In the genomic region with DNA sequence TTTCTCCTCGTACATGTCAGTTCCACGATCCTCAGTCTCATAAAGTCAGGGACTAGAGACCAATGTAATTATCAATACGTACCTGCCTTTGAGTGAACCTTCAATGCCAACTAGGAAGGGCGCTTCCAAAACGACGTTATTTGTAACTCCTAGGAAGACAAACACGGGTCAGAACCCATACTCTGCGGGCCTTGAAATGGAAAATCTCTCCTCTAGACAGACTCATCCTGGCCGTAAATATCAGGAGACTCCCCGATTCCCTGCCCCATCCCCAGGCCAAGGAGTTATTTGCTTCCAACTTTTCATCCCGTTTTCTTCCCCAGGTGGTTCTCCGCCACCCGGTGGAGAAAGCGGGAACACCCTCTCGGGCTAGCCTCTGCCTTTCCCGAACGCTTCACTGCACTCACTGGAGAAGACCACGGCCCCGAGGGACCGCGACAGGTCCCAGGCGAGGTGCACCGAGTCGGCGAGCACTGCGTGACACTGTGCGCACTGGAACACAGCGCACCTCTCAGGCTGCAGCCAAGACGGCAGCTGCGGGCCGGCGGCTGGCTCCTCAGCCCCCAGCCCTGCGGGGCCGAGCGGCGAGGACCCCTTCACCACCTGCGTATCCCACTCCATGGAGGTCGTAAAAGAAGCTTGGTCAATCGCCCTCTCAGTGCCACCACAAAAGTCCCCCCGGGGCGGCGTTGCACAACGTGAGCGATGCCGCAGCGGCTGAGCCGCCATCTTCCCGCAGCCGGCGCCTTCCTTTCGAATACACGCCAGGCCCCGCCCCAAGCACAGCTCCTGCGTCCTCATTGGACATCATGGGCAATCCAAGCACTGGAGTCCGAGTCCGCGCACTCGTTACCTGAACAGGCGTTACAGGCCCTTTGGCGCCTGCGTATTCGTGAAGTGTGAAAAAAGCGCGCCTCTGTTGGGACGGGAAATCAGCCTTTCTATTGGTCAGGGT, we compare ENCODE assay signal across 8 cellular contexts. TPM values are rescaled to one million over a fixed set of nuclear protein-coding genes. Genes with fewer than 3 reads are reported as not detected.
DNase-seq lines count a peak whose midpoint lies in the region; ATAC-seq and TF ChIP-seq lines count a peak whose summit lies in the region.

A gene (minus strand): TSS at position 759 of the 955 bp plus-strand sequence. CDS start 30 bp downstream, at position 729.

- H3K27me3 ChIP-seq in PC-3 (ENCODE audit: low read length) (no peaks in the 10 kb centered on the region), esophagus (ENCODE audit: control insufficient read depth in 1 of 2, insufficient read depth in 2 of 2, low read length in 2 of 2) (no peaks in the 10 kb centered on the region), muscle layer of duodenum (ENCODE audit: low read depth, low read length) (no peaks in the 10 kb centered on the region)

- TF ChIP-seq CTCF in PC-3 (conservative IDR thresholded peaks at IDR 0.05; ENCODE audit: low read depth, low read length): peak; percentile 71

- BruUV-seq in PC-3 (replicated peaks; lab: Mats Ljungman, UMichigan): no TSS peak

- H3K27ac ChIP-seq in PC-3 (ENCODE audit: low read length) (peak within 1 kb of the TSS; percentile 57), esophagus (ENCODE audit: low read depth in 2 of 2, low read length in 1 of 2) (peak within 1 kb of the TSS; percentile 87 to 96), muscle layer of duodenum (ENCODE audit: low read length) (peak within 1 kb of the TSS; percentile 61)

- intact Hi-C loops in PC-3 (cut with micrococcal nuclease): loop anchor here (1.0 to 2.0 kb wide), 2 partner anchors 47 to 101 kb away; a partner anchor contains a TSS

- WGBS in esophagus, 2 donors: 1% methylated on average over 65 of the region's 65 CpGs

- CTCF ChIA-PET in PC-3 (lab: Charles Lee): no interaction called here

- no peaks in the 10 kb centered on the region for H4K20me1 ChIP-seq in PC-3 (ENCODE audit: low read length)

- peak within 1 kb of the TSS; percentile 92 for H3K9ac ChIP-seq in PC-3 (ENCODE audit: low read length)

- H3K9me3 ChIP-seq in PC-3 (ENCODE audit: low read length) (no peaks in the 10 kb centered on the region), esophagus (ENCODE audit: control insufficient read depth in 2 of 2, insufficient read depth in 1 of 2, low read depth in 1 of 2, low read length in 1 of 2) (no peaks in the 10 kb centered on the region), muscle layer of duodenum (ENCODE audit: control insufficient read depth in 1 of 2, low read length in 2 of 2) (no peaks in the 10 kb centered on the region)

- POLR2A ChIA-PET in PC-3 (lab: Charles Lee; ENCODE audit: unreplicated experiment): interaction anchor here (0.6 kb wide), 1 partner anchor 216 kb away, joined by 4 read pairs; a partner anchor contains a TSS

- H3K4me2 ChIP-seq in PC-3 (ENCODE audit: low read length): peak within 1 kb of the TSS; percentile 93

- peak; percentile 50 for TF ChIP-seq RAD21 in Ishikawa (IDR thresholded peaks at IDR 0.05; ENCODE audit: low read depth)

- H3F3A ChIP-seq in PC-3 (ENCODE audit: low read length, unreplicated experiment): no peaks in the 10 kb centered on the region

- H3K4me1 ChIP-seq in PC-3 (ENCODE audit: insufficient read depth, low read length): peaks cover 11% of the 10 kb centered on the region; the same call in 1 of the 2 replicates
- no peaks in the 10 kb centered on the region for H3K4me1 ChIP-seq in esophagus (ENCODE audit: control insufficient read depth in 2 of 2, insufficient read depth in 2 of 2, low read length in 1 of 2)
- H3K4me1 ChIP-seq in muscle layer of duodenum (ENCODE audit: control insufficient read depth in 1 of 2, insufficient read depth in 2 of 2, low read length in 2 of 2): peaks cover 0 to 8% of the 10 kb centered on the region in 2 donors

- H3K36me3 ChIP-seq in PC-3 (ENCODE audit: low read depth, low read length): 0 out of 2 replicates have a peak, but pooled peaks cover 1% of the 10 kb centered on the region
- H3K36me3 ChIP-seq in esophagus (ENCODE audit: control insufficient read depth in 2 of 2, insufficient read depth in 2 of 2, low read length in 1 of 2): no peaks in the 10 kb centered on the region
- H3K36me3 ChIP-seq in muscle layer of duodenum (ENCODE audit: control insufficient read depth in 1 of 2, insufficient read depth in 2 of 2, low read length in 2 of 2): no peaks in the 10 kb centered on the region

- H3K9me2 ChIP-seq in PC-3 (replicated peaks; ENCODE audit: low read length): no peaks in the 10 kb centered on the region

- no peak; the same call in 1 of the 2 replicates for TF ChIP-seq EP300 in Ishikawa (IDR thresholded peaks at IDR 0.05; ENCODE audit: borderline replicate concordance)

- ATAC-seq in GM21576 (IDR thresholded peaks at IDR 0.05; ENCODE audit: unreplicated experiment) (peak; percentile 87), PC-3 (peak; percentile 94)

- peak; percentile 99 for DNase-seq in DMS53 (lab: John Stamatoyannopoulos, UW)
- peak; percentile 100 for DNase-seq in PC-3
- peak; percentile 95 for DNase-seq in activated T-cell treated with anti-CD3 and anti-CD28 coated beads for 48 hours (ENCODE audit: low read depth)
- peak; percentile 97 to 99 for DNase-seq in stimulated activated CD8-positive, alpha-beta memory T cell treated with anti-CD3 and anti-CD28 coated beads, Interleukin-7, amount 100 ng/mL, for 4 hours (ENCODE audit: low read depth in 2 of 2)

- peak within 1 kb of the TSS; percentile 97 for H2AFZ ChIP-seq in PC-3 (ENCODE audit: low read length)

- H3K4me3 ChIP-seq in PC-3 (ENCODE audit: low read length) (peak within 1 kb of the TSS; percentile 87), esophagus (ENCODE audit: low read depth in 1 of 2, low read length in 2 of 2) (peak within 1 kb of the TSS; percentile 64 to 82), muscle layer of duodenum (ENCODE audit: low read depth in 1 of 2, low read length in 2 of 2) (peak within 1 kb of the TSS; percentile 93 to 99)

- peaks cover 53% of the 10 kb centered on the region for H3K79me2 ChIP-seq in PC-3 (ENCODE audit: low read length)

TF ChIP-seq in Ishikawa, 13 proteins besides CTCF, POLR2A, EP300 and RAD21:
- TF ChIP-seq, protein P1, sequence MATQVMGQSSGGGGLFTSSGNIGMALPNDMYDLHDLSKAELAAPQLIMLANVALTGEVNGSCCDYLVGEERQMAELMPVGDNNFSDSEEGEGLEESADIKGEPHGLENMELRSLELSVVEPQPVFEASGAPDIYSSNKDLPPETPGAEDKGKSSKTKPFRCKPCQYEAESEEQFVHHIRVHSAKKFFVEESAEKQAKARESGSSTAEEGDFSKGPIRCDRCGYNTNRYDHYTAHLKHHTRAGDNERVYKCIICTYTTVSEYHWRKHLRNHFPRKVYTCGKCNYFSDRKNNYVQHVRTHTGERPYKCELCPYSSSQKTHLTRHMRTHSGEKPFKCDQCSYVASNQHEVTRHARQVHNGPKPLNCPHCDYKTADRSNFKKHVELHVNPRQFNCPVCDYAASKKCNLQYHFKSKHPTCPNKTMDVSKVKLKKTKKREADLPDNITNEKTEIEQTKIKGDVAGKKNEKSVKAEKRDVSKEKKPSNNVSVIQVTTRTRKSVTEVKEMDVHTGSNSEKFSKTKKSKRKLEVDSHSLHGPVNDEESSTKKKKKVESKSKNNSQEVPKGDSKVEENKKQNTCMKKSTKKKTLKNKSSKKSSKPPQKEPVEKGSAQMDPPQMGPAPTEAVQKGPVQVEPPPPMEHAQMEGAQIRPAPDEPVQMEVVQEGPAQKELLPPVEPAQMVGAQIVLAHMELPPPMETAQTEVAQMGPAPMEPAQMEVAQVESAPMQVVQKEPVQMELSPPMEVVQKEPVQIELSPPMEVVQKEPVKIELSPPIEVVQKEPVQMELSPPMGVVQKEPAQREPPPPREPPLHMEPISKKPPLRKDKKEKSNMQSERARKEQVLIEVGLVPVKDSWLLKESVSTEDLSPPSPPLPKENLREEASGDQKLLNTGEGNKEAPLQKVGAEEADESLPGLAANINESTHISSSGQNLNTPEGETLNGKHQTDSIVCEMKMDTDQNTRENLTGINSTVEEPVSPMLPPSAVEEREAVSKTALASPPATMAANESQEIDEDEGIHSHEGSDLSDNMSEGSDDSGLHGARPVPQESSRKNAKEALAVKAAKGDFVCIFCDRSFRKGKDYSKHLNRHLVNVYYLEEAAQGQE (IDR thresholded peaks at IDR 0.05; ENCODE audit: low read depth): no peak
- TF ChIP-seq TEAD4 (IDR thresholded peaks at IDR 0.05): peak; percentile 28; the same call in 1 of the 2 replicates
- no peak for TF ChIP-seq TCF12 (IDR thresholded peaks at IDR 0.05; ENCODE audit: low read depth)
- 0 out of 2 replicates have a peak, but pooled peaks have one; percentile 53 for TF ChIP-seq CEBPB (IDR thresholded peaks at IDR 0.05)
- TF ChIP-seq, protein P2, sequence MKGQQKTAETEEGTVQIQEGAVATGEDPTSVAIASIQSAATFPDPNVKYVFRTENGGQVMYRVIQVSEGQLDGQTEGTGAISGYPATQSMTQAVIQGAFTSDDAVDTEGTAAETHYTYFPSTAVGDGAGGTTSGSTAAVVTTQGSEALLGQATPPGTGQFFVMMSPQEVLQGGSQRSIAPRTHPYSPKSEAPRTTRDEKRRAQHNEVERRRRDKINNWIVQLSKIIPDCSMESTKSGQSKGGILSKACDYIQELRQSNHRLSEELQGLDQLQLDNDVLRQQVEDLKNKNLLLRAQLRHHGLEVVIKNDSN (IDR thresholded peaks at IDR 0.05): no peak
- TF ChIP-seq YY1 (IDR thresholded peaks at IDR 0.05; ENCODE audit: low read depth): peak; percentile 95
- TF ChIP-seq, protein P3, sequence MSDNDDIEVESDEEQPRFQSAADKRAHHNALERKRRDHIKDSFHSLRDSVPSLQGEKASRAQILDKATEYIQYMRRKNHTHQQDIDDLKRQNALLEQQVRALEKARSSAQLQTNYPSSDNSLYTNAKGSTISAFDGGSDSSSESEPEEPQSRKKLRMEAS (IDR thresholded peaks at IDR 0.05): peak; percentile 69
- TF ChIP-seq FOXM1 (IDR thresholded peaks at IDR 0.05; ENCODE audit: borderline replicate concordance, low read depth): no peak
- peak; percentile 91 for TF ChIP-seq TAF1 (IDR thresholded peaks at IDR 0.05; ENCODE audit: low read depth)

RNA-seq across cellular contexts. Expression of the gene that starts here (rescaled TPM):
- 26.6 and 40.3 TPM in 2 replicates for total RNA-seq in PC-3 (2014; rRNA removed)
- polyA plus RNA-seq in esophagus: 1 to 10 TPM; 3.1 to 6.4 TPM

Comparison
In these comparisons a context has a peak if more than half of its experiments do, and no peak if none do; other contexts are left out.
1. Peak in every context shown above with its lines: DNase-seq, ATAC-seq, H3K4me3 ChIP-seq and H3K27ac ChIP-seq.